20 cellular contexts compared by ENCODE assay signal in genomic region chr5:21165344-21165743, GRCh38.
DNase-seq lines count a peak whose midpoint lies in the region; ATAC-seq and TF ChIP-seq lines count a peak whose summit lies in the region.
"Had no signal": no experiment of that assay in that cellular context is flagged by ENCODE, and none has a peak within 500 bp of the region (broad histone marks: within the 10 kb centered on the region; RNA-seq: fewer than 3 reads in every experiment).

No MANE protein-coding gene starts in this region.

- intact Hi-C loops in left colon (cut with DNase I, micrococcal nuclease): no loop called here

- H3K27ac Mint-ChIP-seq in progenitor cell of endocrine pancreas: peak overlapping the region; percentile 91
- H3K27ac Mint-ChIP-seq: CD14-positive monocyte; CD4-positive, alpha-beta T cell; CD8-positive, alpha-beta memory T cell; HFFc6 had no signal

- no peaks in the 10 kb centered on the region for H3F3A ChIP-seq in SU-DHL-6 (ENCODE audit: insufficient read depth)

- H3K4me2 ChIP-seq in SU-DHL-6 (ENCODE audit: low read depth, low read length, poor library complexity, severe bottlenecking): no peak overlapping the region
- peak overlapping the region; percentile 35 for H3K4me2 ChIP-seq in hepatocyte
- H3K4me2 ChIP-seq: A549; BLaER1 treated with 17β-estradiol and CSF1 and Interleukin-3, amounts not matched to agents 10 nM and 100 nM had no signal

- TF ChIP-seq CTCF in SU-DHL-6 (IDR thresholded peaks at IDR 0.05; ENCODE audit: insufficient read depth, low read length, poor library complexity, severe bottlenecking): no peak
- no peak for TF ChIP-seq CTCF in hepatocyte (IDR thresholded peaks at IDR 0.05; ENCODE audit: poor library complexity)
- TF ChIP-seq CTCF in progenitor cell of endocrine pancreas (IDR thresholded peaks at IDR 0.05; ENCODE audit: unreplicated experiment): no peak

- H3K9me3 Mint-ChIP-seq in progenitor cell of endocrine pancreas (ENCODE audit: low read depth): peaks cover 8% of the 10 kb centered on the region

- H2AFZ ChIP-seq in SU-DHL-6 (ENCODE audit: low read depth, low read length, severe bottlenecking) (peak overlapping the region; percentile 19), hepatocyte (no peak overlapping the region)

- no peaks in the 10 kb centered on the region for H3K27me3 Mint-ChIP-seq in progenitor cell of endocrine pancreas
- H3K27me3 Mint-ChIP-seq: CD4-positive, alpha-beta T cell; CD8-positive, alpha-beta memory T cell had no signal

- no peaks in the 10 kb centered on the region for H3K36me3 Mint-ChIP-seq in progenitor cell of endocrine pancreas (ENCODE audit: insufficient read depth)
- H3K36me3 Mint-ChIP-seq: CD14-positive monocyte; CD8-positive, alpha-beta memory T cell had no signal

- H3K9me3 ChIP-seq in SU-DHL-6 (ENCODE audit: insufficient read depth, low read length) (no peaks in the 10 kb centered on the region), hepatocyte (ENCODE audit: low read depth) (no peaks in the 10 kb centered on the region)
- H3K9me3 ChIP-seq: A549, BE2C, HAP-1 had no signal

- 35% methylated on average over 6 of the region's 6 CpGs for WGBS in hepatocyte (ENCODE audit: low lambda C conversion rate, missing lambda C conversion rate)

- H3K79me2 ChIP-seq in SU-DHL-6 (ENCODE audit: insufficient read depth, low read length) (no peaks in the 10 kb centered on the region), hepatocyte (no peaks in the 10 kb centered on the region)

- H3K27me3 ChIP-seq in SU-DHL-6 (ENCODE audit: low read length) (no peaks in the 10 kb centered on the region), hepatocyte (no peaks in the 10 kb centered on the region)
- H3K27me3 ChIP-seq: BE2C; BLaER1 treated with 17β-estradiol and CSF1 and Interleukin-3, amounts not matched to agents 10 nM and 100 nM had no signal

- peak overlapping the region; percentile 35 for H3K4me3 Mint-ChIP-seq in progenitor cell of endocrine pancreas (ENCODE audit: low read depth)
- H3K4me3 Mint-ChIP-seq: CD14-positive monocyte; CD4-positive, alpha-beta T cell; CD8-positive, alpha-beta memory T cell; HFFc6 had no signal

- ATAC-seq in left colon: no peak
- ATAC-seq: A549 had no signal

- H3K4me3 ChIP-seq in SU-DHL-6 (ENCODE audit: insufficient read depth, low read length, poor library complexity, severe bottlenecking) (no peak overlapping the region), hepatocyte (no peak overlapping the region)
- H3K4me3 ChIP-seq: A549; BLaER1 treated with 17β-estradiol and CSF1 and Interleukin-3, amounts not matched to agents 10 nM and 100 nM; HAP-1 had no signal

- H3K4me1 Mint-ChIP-seq in progenitor cell of endocrine pancreas (ENCODE audit: low read depth): peaks cover 13% of the 10 kb centered on the region
- H3K4me1 Mint-ChIP-seq: CD14-positive monocyte; CD8-positive, alpha-beta memory T cell had no signal

- H4K20me1 ChIP-seq in SU-DHL-6 (ENCODE audit: low read depth, low read length) (no peaks in the 10 kb centered on the region), hepatocyte (ENCODE audit: insufficient read depth, poor library complexity, severe bottlenecking) (no peaks in the 10 kb centered on the region)
- H4K20me1 ChIP-seq: BLaER1 treated with 17β-estradiol and CSF1 and Interleukin-3, amounts not matched to agents 10 nM and 100 nM had no signal

- no peaks in the 10 kb centered on the region for H3K4me1 ChIP-seq in hepatocyte (ENCODE audit: insufficient read depth)
- H3K4me1 ChIP-seq: A549; BE2C; BLaER1 treated with 17β-estradiol and CSF1 and Interleukin-3, amounts not matched to agents 10 nM and 100 nM; HAP-1 had no signal

- H3K27ac ChIP-seq in SU-DHL-6 (ENCODE audit: low read depth, low read length): no peak overlapping the region
- no peak overlapping the region for H3K27ac ChIP-seq in hepatocyte
- H3K27ac ChIP-seq: A549; BLaER1 treated with 17β-estradiol and CSF1 and Interleukin-3, amounts not matched to agents 10 nM and 100 nM had no signal

- no peak for DNase-seq in hepatocyte (ENCODE audit: low spot score)
- DNase-seq in progenitor cell of endocrine pancreas (ENCODE audit: low spot score, unreplicated experiment): no peak
- no peak for DNase-seq in stimulated activated CD4-positive, alpha-beta T cell treated with anti-CD3 and anti-CD28 coated beads, Interleukin-1b, Interleukin-23, amount 100 ng/mL, for 48 hours
- no peak for DNase-seq in OCI-M1 (lab: John Stamatoyannopoulos, UW)
- no peak for DNase-seq in left colon
- DNase-seq: 8988T; ACHN; AML-193; BE2C; CD4-positive, alpha-beta T cell; CD8-positive, alpha-beta memory T cell; DMS53; DMS79 treated with DMSO at 0.1 percent for 48 hours; GOT3; HFFc6 had no signal

- H3K9ac ChIP-seq in SU-DHL-6 (ENCODE audit: low read length): no peak overlapping the region
- H3K9ac ChIP-seq: BLaER1 treated with 17β-estradiol and CSF1 and Interleukin-3, amounts not matched to agents 10 nM and 100 nM had no signal

- H3K36me3 ChIP-seq in SU-DHL-6 (ENCODE audit: low read length) (no peaks in the 10 kb centered on the region), hepatocyte (replicated peaks; ENCODE audit: insufficient read depth, low read depth) (no peaks in the 10 kb centered on the region)
- H3K36me3 ChIP-seq: BE2C; BLaER1 treated with 17β-estradiol and CSF1 and Interleukin-3, amounts not matched to agents 10 nM and 100 nM; HAP-1 had no signal

- no peaks in the 10 kb centered on the region for H3K9me2 ChIP-seq in SU-DHL-6 (replicated peaks; ENCODE audit: insufficient read depth, low read length)
- no peaks in the 10 kb centered on the region for H3K9me2 ChIP-seq in hepatocyte (replicated peaks; ENCODE audit: insufficient read depth)
